Comparison of ENCODE assay signal across 8 cellular contexts in genomic region chr5:958701-959571, GRCh38. TPM values are rescaled to one million over a fixed set of nuclear protein-coding genes. Genes with fewer than 3 reads are reported as not detected.
DNase-seq lines count a peak whose midpoint lies in the region; FAIRE-seq and TF ChIP-seq lines count a peak whose summit lies in the region.

No MANE protein-coding gene starts in this region.

- peak; percentile 57 for DNase-seq in activated CD8-positive, alpha-beta memory T cell treated with anti-CD3 and anti-CD28 coated beads for 24 hours
- no peak for DNase-seq in activated CD8-positive, alpha-beta memory T cell treated with anti-CD3 and anti-CD28 coated beads, Interleukin-2, amount 50 U/mL, for 4 hours
- peak; percentile 97 for DNase-seq in RCC 7860 (ENCODE audit: low spot score)
- peak; percentile 71 for DNase-seq in hepatic stellate cell (ENCODE audit: low spot score)
- peak; percentile 60 for DNase-seq in ureter (ENCODE audit: low spot score)
- no peak for DNase-seq in pons (ENCODE audit: low spot score)
- no peak for DNase-seq in occipital lobe (lab: John Stamatoyannopoulos, UW)
- no peak for DNase-seq in GM20000 (ENCODE audit: low spot score)

- peak; percentile 94 for FAIRE-seq in RCC 7860 (lab: Jason Lieb, UNC)

- TF ChIP-seq CTCF in GM20000 (IDR thresholded peaks at IDR 0.05; ENCODE audit: extremely low read depth, missing control alignments) = no peak

RNA-seq across cellular contexts. Expression of gene NKD2, which starts 49.7 kb away (rescaled TPM):
- total RNA-seq in ureter = 14.2 TPM
- total RNA-seq in occipital lobe = 3.0 TPM

Comparison
In these comparisons a context has a peak if more than half of its experiments do, and no peak if none do; other contexts are left out.
1. DNase-seq: peak in activated CD8-positive, alpha-beta memory T cell treated with anti-CD3 and anti-CD28 coated beads for 24 hours (single experiment), RCC 7860 (single experiment), hepatic stellate cell (single experiment) and ureter (single experiment); none in activated CD8-positive, alpha-beta memory T cell treated with anti-CD3 and anti-CD28 coated beads, Interleukin-2, amount 50 U/mL, for 4 hours (single experiment), pons (single experiment), occipital lobe (single experiment) and GM20000 (single experiment).